1 cellular context compared by ENCODE assay signal in genomic region chr17:80030730-80031410, GRCh38.
A peak's percentile ranks its signal among the peaks of the same experiment; 100 is the strongest.
TF ChIP-seq lines count a peak whose summit lies in the region.

No MANE protein-coding gene starts in this region.

TF ChIP-seq in HepG2, 621 proteins besides CTCF, POLR2A, EP300 and RAD21 (continued from another document):
- peak; percentile 63; the same call in 1 of the 2 replicates for TF ChIP-seq ZBTB33 (CRISPR knock-in tag; IDR thresholded peaks at IDR 0.05)
- TF ChIP-seq ZBTB14 (CRISPR knock-in tag; IDR thresholded peaks at IDR 0.05), result no peak
- peak; percentile 36; the same call in 1 of the 2 replicates for TF ChIP-seq HINFP (CRISPR knock-in tag; IDR thresholded peaks at IDR 0.05; ENCODE audit: low read depth)
- TF ChIP-seq SOX6 (IDR thresholded peaks at IDR 0.05), result no peak
- TF ChIP-seq SOX6 (CRISPR knock-in tag; IDR thresholded peaks at IDR 0.05), result no peak
- no peak for TF ChIP-seq POLR2AphosphoS5 (IDR thresholded peaks at IDR 0.05; ENCODE audit: low read depth, low read length)
- peak; percentile 42; the same call in 1 of the 2 replicates for TF ChIP-seq ZNF343 (CRISPR knock-in tag; IDR thresholded peaks at IDR 0.05)
- TF ChIP-seq NR2C2 (CRISPR knock-in tag; IDR thresholded peaks at IDR 0.05; ENCODE audit: borderline replicate concordance), result peak; percentile 51; the same call in 1 of the 2 replicates
- no peak for TF ChIP-seq PAX8 (CRISPR knock-in tag; IDR thresholded peaks at IDR 0.05; ENCODE audit: borderline replicate concordance)
- TF ChIP-seq ZMAT3 (CRISPR knock-in tag; conservative IDR thresholded peaks at IDR 0.05), result no peak
- TF ChIP-seq DNMT1 (CRISPR knock-in tag; IDR thresholded peaks at IDR 0.05), result 0 out of 2 replicates have a peak, but pooled peaks have one; percentile 22
- TF ChIP-seq NFYB (CRISPR knock-in tag; IDR thresholded peaks at IDR 0.05), result no peak
- TF ChIP-seq ZNF407 (CRISPR knock-in tag; IDR thresholded peaks at IDR 0.05; ENCODE audit: not compliant biosample characterization), result no peak
- 0 out of 2 replicates have a peak, but pooled peaks have one; percentile 29 for TF ChIP-seq ZNF543 (CRISPR knock-in tag; IDR thresholded peaks at IDR 0.05)
- TF ChIP-seq ZSCAN25 (CRISPR knock-in tag; IDR thresholded peaks at IDR 0.05), result no peak
- no peak for TF ChIP-seq ZBTB39 (CRISPR knock-in tag; IDR thresholded peaks at IDR 0.05)
- TF ChIP-seq ZNF3 (CRISPR knock-in tag; IDR thresholded peaks at IDR 0.05), result no peak
